Comparison of ENCODE assay signal across 10 cellular contexts in the genomic region with DNA sequence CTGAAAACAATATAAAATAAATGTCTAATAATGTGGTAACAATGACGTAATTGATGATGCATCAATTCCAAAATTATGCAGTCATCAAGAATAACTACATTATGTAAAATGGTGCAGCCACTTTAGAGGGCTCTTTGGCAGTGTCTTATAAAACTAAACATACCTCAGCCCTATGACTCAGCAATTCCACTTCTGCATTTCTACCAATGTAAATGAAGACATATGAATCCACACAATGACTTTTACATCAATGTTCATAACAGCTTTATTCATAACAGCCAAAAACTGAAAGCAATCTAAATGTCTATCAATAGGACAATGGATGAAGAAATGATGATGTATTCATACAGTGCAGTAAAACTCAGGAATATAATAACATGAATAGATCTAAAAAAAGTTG.
DNase-seq lines count a peak whose midpoint lies in the region; TF ChIP-seq lines count a peak whose summit lies in the region.
"Had no signal": no experiment of that assay in that cellular context is flagged by ENCODE, and none has a peak within 500 bp of the region (broad histone marks: within the 10 kb centered on the region; RNA-seq: fewer than 3 reads in every experiment).

No MANE protein-coding gene starts in this region.

- in situ Hi-C loops in astrocyte of the cerebellum (cut with HindIII; ENCODE audit: low sequenced_read_pairs) = no loop called here

- DNase-seq in SKM-1 treated with dmso at 0.1 percent for 144 hours (lab: John Stamatoyannopoulos, UW; ENCODE audit: unreplicated experiment) (peak; percentile 10), SKM-1 (lab: John Stamatoyannopoulos, UW; ENCODE audit: unreplicated experiment) (no peak), LHCN-M2 (ENCODE audit: low read depth) (peak; percentile 0), astrocyte of the cerebellum (ENCODE audit: low read depth) (peak; percentile 57), stromal cell of bone marrow (ENCODE audit: low read depth) (peak; percentile 66), islet precursor cell (no peak), HEK293T (ENCODE audit: extremely low spot score) (no peak), UCSD-AML1 (lab: John Stamatoyannopoulos, UW; ENCODE audit: unreplicated experiment) (no peak)
- DNase-seq: stimulated activated naive CD4-positive, alpha-beta T cell treated with Interleukin-2 at 50 U/mL for 16 hours; T-helper 1 cell had no signal

- POLR2A ChIA-PET in HEK293T (lab: Yijun Ruan, JAX) = no interaction called here

- H3K4me3 ChIP-seq in astrocyte of the cerebellum (ENCODE audit: low read depth, low read length) = no peak overlapping the region

- CTCF ChIA-PET in HEK293T (lab: Yijun Ruan, JAX) = no interaction called here

- no peak for TF ChIP-seq CTCF in astrocyte of the cerebellum (IDR thresholded peaks at IDR 0.05; ENCODE audit: low read depth, low read length, missing control alignments)

TF ChIP-seq in HEK293T, 16 proteins besides CTCF, POLR2A, EP300 and RAD21:
- TF ChIP-seq TARDBP (IDR thresholded peaks at IDR 0.05) = no peak
- no peak for TF ChIP-seq ZNF384 (IDR thresholded peaks at IDR 0.05)
- TF ChIP-seq, protein P1, sequence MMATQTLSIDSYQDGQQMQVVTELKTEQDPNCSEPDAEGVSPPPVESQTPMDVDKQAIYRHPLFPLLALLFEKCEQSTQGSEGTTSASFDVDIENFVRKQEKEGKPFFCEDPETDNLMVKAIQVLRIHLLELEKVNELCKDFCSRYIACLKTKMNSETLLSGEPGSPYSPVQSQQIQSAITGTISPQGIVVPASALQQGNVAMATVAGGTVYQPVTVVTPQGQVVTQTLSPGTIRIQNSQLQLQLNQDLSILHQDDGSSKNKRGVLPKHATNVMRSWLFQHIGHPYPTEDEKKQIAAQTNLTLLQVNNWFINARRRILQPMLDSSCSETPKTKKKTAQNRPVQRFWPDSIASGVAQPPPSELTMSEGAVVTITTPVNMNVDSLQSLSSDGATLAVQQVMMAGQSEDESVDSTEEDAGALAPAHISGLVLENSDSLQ (IDR thresholded peaks at IDR 0.05) = no peak

Comparison
In these comparisons a context has a peak if more than half of its experiments do, and no peak if none do; other contexts are left out.
1. DNase-seq: peak in SKM-1 treated with dmso at 0.1 percent for 144 hours (single experiment), LHCN-M2 (single experiment), astrocyte of the cerebellum (single experiment) and stromal cell of bone marrow (single experiment); none in SKM-1 (single experiment), islet precursor cell (single experiment), HEK293T (single experiment) and UCSD-AML1 (single experiment).